ENCODE assay signal across 10 cellular contexts in genomic region chr11:66546966-66547661, GRCh38. TPM values are rescaled to one million over a fixed set of nuclear protein-coding genes. Genes with fewer than 3 reads are reported as not detected.
DNase-seq lines count a peak whose midpoint lies in the region; ATAC-seq, FAIRE-seq and TF ChIP-seq lines count a peak whose summit lies in the region.
"Had no signal": no experiment of that assay in that cellular context is flagged by ENCODE, and none has a peak within 500 bp of the region (broad histone marks: within the 10 kb centered on the region; RNA-seq: fewer than 3 reads in every experiment).

No MANE protein-coding gene starts in this region.

- TF ChIP-seq CTCF in A549 (IDR thresholded peaks at IDR 0.05) = no peak

- peaks cover 7% of the 10 kb centered on the region for H3K27me3 Mint-ChIP-seq in activated naive CD8-positive, alpha-beta T cell treated with anti-CD3 and anti-CD28 coated beads, Interleukin-2, amount 10 ng/mL, durations not matched to agents 7 days and 5 days

- peak overlapping the region; percentile 85; the same call in 2 of the 3 replicates for H3K4me3 ChIP-seq in A549
- peak overlapping the region; percentile 77 for H3K4me3 ChIP-seq in mesodermal cell (ENCODE audit: extremely low read depth, insufficient read depth, low read length, poor library complexity, severe bottlenecking)

- H3K36me3 Mint-ChIP-seq in activated naive CD8-positive, alpha-beta T cell treated with anti-CD3 and anti-CD28 coated beads, Interleukin-2, amount 10 ng/mL, durations not matched to agents 7 days and 5 days = peaks cover 11% of the 10 kb centered on the region

- peaks cover 2% of the 10 kb centered on the region for H3K36me3 ChIP-seq in mesodermal cell (ENCODE audit: control insufficient read depth, insufficient read depth, low read length)
- H3K36me3 ChIP-seq: prostate gland had no signal

- TF ChIP-seq EP300 in A549 (IDR thresholded peaks at IDR 0.05) = no peak

- ATAC-seq in A549 = no peak
- ATAC-seq in activated naive CD8-positive, alpha-beta T cell treated with anti-CD3 and anti-CD28 coated beads, Interleukin-2, amount 10 ng/mL, durations not matched to agents 7 days and 5 days (ENCODE audit: low read depth) = no peak
- no peak for ATAC-seq in GM18511 (IDR thresholded peaks at IDR 0.05; ENCODE audit: unreplicated experiment)
- ATAC-seq in left lobe of liver = no peak

- H3K4me1 ChIP-seq in A549 (peaks cover 17% of the 10 kb centered on the region), mesodermal cell (ENCODE audit: control insufficient read depth, insufficient read depth, low read length, poor library complexity, severe bottlenecking) (peaks cover 4% of the 10 kb centered on the region)

- no peak for DNase-seq in A549 (ENCODE audit: low read depth in 1 of 2, low spot score in 1 of 2)
- no peak for DNase-seq in GM12892 (ENCODE audit: insufficient read length)
- no peak for DNase-seq in activated naive CD8-positive, alpha-beta T cell treated with anti-CD3 and anti-CD28 coated beads, Interleukin-2, amount 10 ng/mL, durations not matched to agents 7 days and 5 days
- DNase-seq in NCI-H748 (lab: John Stamatoyannopoulos, UW; ENCODE audit: unreplicated experiment) = no peak
- DNase-seq in stimulated activated CD4-positive, alpha-beta T cell treated with anti-CD3 and anti-CD28 coated beads, Interleukin-4, amount 100 ng/mL, for 1 hour = no peak
- DNase-seq in left lobe of liver (ENCODE audit: low spot score) = no peak
- DNase-seq: RPMI8226 had no signal

- H3K27ac Mint-ChIP-seq in activated naive CD8-positive, alpha-beta T cell treated with anti-CD3 and anti-CD28 coated beads, Interleukin-2, amount 10 ng/mL, durations not matched to agents 7 days and 5 days = no peak overlapping the region

- H3K9me3 ChIP-seq in A549 (no peaks in the 10 kb centered on the region), mesodermal cell (ENCODE audit: control insufficient read depth, low read length) (no peaks in the 10 kb centered on the region)
- H3K9me3 ChIP-seq: prostate gland had no signal

- H3K4me1 Mint-ChIP-seq in activated naive CD8-positive, alpha-beta T cell treated with anti-CD3 and anti-CD28 coated beads, Interleukin-2, amount 10 ng/mL, durations not matched to agents 7 days and 5 days = peaks cover 21% of the 10 kb centered on the region

- FAIRE-seq in A549 (lab: Jason Lieb, UNC) = no peak
- FAIRE-seq in GM12892 (lab: Jason Lieb, UNC) = peak; percentile 84

- no peak for TF ChIP-seq RAD21 in A549 (conservative IDR thresholded peaks at IDR 0.05 in 1 of 2, IDR thresholded peaks at IDR 0.05 in 1 of 2)

- POLR2A ChIA-PET in A549 (lab: Yijun Ruan, JAX) = interaction anchor here (1.0 to 2.0 kb wide), 4 partner anchors 17 to 69 kb away, joined by 3 to 11 read pairs (median 6); partner anchors contain the start of genes DPP3 and RBM14
- POLR2A ChIA-PET in activated naive CD8-positive, alpha-beta T cell treated with anti-CD3 and anti-CD28 coated beads, Interleukin-2, amount 10 ng/mL, durations not matched to agents 7 days and 5 days (lab: Charles Lee) = interaction anchor here (0.7 to 6.0 kb wide), 11 partner anchors 8 to 309 kb away, joined by 3 to 37 read pairs (median 5); partner anchors contain the start of genes CTSF, RBM14 and RBM4B

- H3K27ac ChIP-seq in A549 = peak overlapping the region in 1 of 2 experiments; percentile 96; a peak in 4 of 6 replicates
- peak overlapping the region; percentile 16 for H3K27ac ChIP-seq in mesodermal cell (ENCODE audit: low read depth, low read length, severe bottlenecking)

- WGBS in A549 (ENCODE audit: missing lambda C conversion rate) = 75% methylated on average over 12 of the region's 18 CpGs
- WGBS in mesodermal cell (ENCODE audit: insufficient coverage in 2 of 2), 2 experiments = 20 to 43% methylated on average over 15 to 17 of the region's 18 CpGs

- H3K4me3 Mint-ChIP-seq in activated naive CD8-positive, alpha-beta T cell treated with anti-CD3 and anti-CD28 coated beads, Interleukin-2, amount 10 ng/mL, durations not matched to agents 7 days and 5 days = peak overlapping the region; percentile 83

- TF ChIP-seq POLR2A in A549 (IDR thresholded peaks at IDR 0.05; ENCODE audit: low read length) (no peak), GM12892 (IDR thresholded peaks at IDR 0.05; ENCODE audit: low read depth, low read length) (no peak)

- H3K4me2 ChIP-seq in A549 = peak overlapping the region; percentile 90

- H3K9me3 Mint-ChIP-seq in activated naive CD8-positive, alpha-beta T cell treated with anti-CD3 and anti-CD28 coated beads, Interleukin-2, amount 10 ng/mL, durations not matched to agents 7 days and 5 days = no peaks in the 10 kb centered on the region

- CTCF ChIA-PET in A549 (lab: Yijun Ruan, JAX) = interaction anchor here (1.3 to 1.7 kb wide), 2 partner anchors 45 to 132 kb away, joined by 5 to 6 read pairs; partner anchors contain the start of genes CCDC87 and CCS

TF ChIP-seq in A549, 52 proteins besides CTCF, POLR2A, EP300 and RAD21:
- TF ChIP-seq RARB (CRISPR knock-in tag; IDR thresholded peaks at IDR 0.05) (no peak), HOXA7 (CRISPR knock-in tag; IDR thresholded peaks at IDR 0.05) (no peak), TP53 (CRISPR knock-in tag; IDR thresholded peaks at IDR 0.05) (no peak)

RNA-seq across cellular contexts. Expression of gene ACTN3, which starts 0.4 kb away (rescaled TPM):
- polyA plus RNA-seq in A549 (2011; rRNA removed) (0.03 TPM in 1 of 2 replicates, not detected in the other), A549 (2017; fragmentation: RNase III; extraction: RNeasy Plus Mini Kit Qiagen cat#74134 plus additional on column Dnase treatment) (not detected in 3 replicates)
- 0.01 TPM in 1 of 2 replicates, not detected in the other for polyA plus RNA-seq in A549 (2012; cell fraction: cytosol; rRNA removed)
- polyA plus RNA-seq in A549 (2012; cell fraction: nucleus; rRNA removed) = 0.05 and 0.18 TPM in 2 replicates
- 0.04 TPM in 1 of 2 replicates, not detected in the other for polyA minus RNA-seq in A549 (2011; rRNA and poly(A)+ RNA removed)
- 0.34 TPM for polyA plus RNA-seq in GM12892 (2012; ENCODE audit: missing spikeins)
- total RNA-seq in activated naive CD8-positive, alpha-beta T cell treated with anti-CD3 and anti-CD28 coated beads, Interleukin-2, amount 10 ng/mL, durations not matched to agents 7 days and 5 days = under 1 TPM in 1 of 2 experiments, not detected in 1; 0.11 TPM
- polyA plus RNA-seq in mesodermal cell (2013, experiment 1 of 2) = 3.9 TPM
- 3.3 TPM for polyA plus RNA-seq in mesodermal cell (2013, experiment 2 of 2)
- total RNA-seq in left lobe of liver = not detected
- total RNA-seq: prostate gland had no signal

RNA-seq across cellular contexts. Expression of gene ZDHHC24, which starts 1.3 kb away (rescaled TPM):
- polyA plus RNA-seq in A549 (2011; rRNA removed) (8.4 and 8.6 TPM in 2 replicates), A549 (2017; fragmentation: RNase III; extraction: RNeasy Plus Mini Kit Qiagen cat#74134 plus additional on column Dnase treatment) (6.8 to 9.3 TPM (median 8.7 TPM) in 3 replicates)
- polyA plus RNA-seq in A549 (2012; cell fraction: cytosol; rRNA removed) = 10.4 and 18.1 TPM in 2 replicates
- polyA plus RNA-seq in A549 (2012; cell fraction: nucleus; rRNA removed) = 11.5 and 19.4 TPM in 2 replicates
- polyA minus RNA-seq in A549 (2011; rRNA and poly(A)+ RNA removed) = 4.3 and 5.1 TPM in 2 replicates
- polyA plus RNA-seq in GM12892 (2012; ENCODE audit: missing spikeins) = 3.2 TPM
- 10 to 100 TPM; 22.1 to 23.0 TPM for total RNA-seq in activated naive CD8-positive, alpha-beta T cell treated with anti-CD3 and anti-CD28 coated beads, Interleukin-2, amount 10 ng/mL, durations not matched to agents 7 days and 5 days
- 8.7 TPM for polyA plus RNA-seq in mesodermal cell (2013, experiment 1 of 2)
- 6.5 TPM for polyA plus RNA-seq in mesodermal cell (2013, experiment 2 of 2)
- 6.9 TPM for total RNA-seq in left lobe of liver

RNA-seq across cellular contexts. Expression of gene CTSF, which starts 21.3 kb away (rescaled TPM):
- polyA plus RNA-seq in A549 (2011; rRNA removed) = 19.2 and 29.1 TPM in 2 replicates
- 17.2 and 23.0 TPM in 2 replicates for polyA plus RNA-seq in A549 (2012; cell fraction: cytosol; rRNA removed)
- 48.8 and 53.2 TPM in 2 replicates for polyA plus RNA-seq in A549 (2012; cell fraction: nucleus; rRNA removed)
- 23.0 to 32.1 TPM (median 29.8 TPM) in 3 replicates for polyA plus RNA-seq in A549 (2017; fragmentation: RNase III; extraction: RNeasy Plus Mini Kit Qiagen cat#74134 plus additional on column Dnase treatment)
- 17.2 and 25.4 TPM in 2 replicates for polyA minus RNA-seq in A549 (2011; rRNA and poly(A)+ RNA removed)
- 0.49 TPM for polyA plus RNA-seq in GM12892 (2012; ENCODE audit: missing spikeins)
- 10 to 100 TPM; 13.5 to 14.2 TPM for total RNA-seq in activated naive CD8-positive, alpha-beta T cell treated with anti-CD3 and anti-CD28 coated beads, Interleukin-2, amount 10 ng/mL, durations not matched to agents 7 days and 5 days
- polyA plus RNA-seq in mesodermal cell (2013, experiment 1 of 2) = 10.0 TPM
- polyA plus RNA-seq in mesodermal cell (2013, experiment 2 of 2) = 9.0 TPM
- 45.5 TPM for total RNA-seq in left lobe of liver

RNA-seq across cellular contexts. Expression of gene BBS1, which starts 36.7 kb away (rescaled TPM):
- polyA plus RNA-seq in A549 (2011; rRNA removed) = 12.5 and 14.7 TPM in 2 replicates
- polyA plus RNA-seq in A549 (2012; cell fraction: cytosol; rRNA removed) = 13.3 and 13.9 TPM in 2 replicates
- polyA plus RNA-seq in A549 (2012; cell fraction: nucleus; rRNA removed) = 39.7 and 42.5 TPM in 2 replicates
- 10.9 to 13.4 TPM (median 12.5 TPM) in 3 replicates for polyA plus RNA-seq in A549 (2017; fragmentation: RNase III; extraction: RNeasy Plus Mini Kit Qiagen cat#74134 plus additional on column Dnase treatment)
- polyA minus RNA-seq in A549 (2011; rRNA and poly(A)+ RNA removed) = 22.1 and 25.1 TPM in 2 replicates
- 15.3 TPM for polyA plus RNA-seq in GM12892 (2012; ENCODE audit: missing spikeins)
- total RNA-seq in activated naive CD8-positive, alpha-beta T cell treated with anti-CD3 and anti-CD28 coated beads, Interleukin-2, amount 10 ng/mL, durations not matched to agents 7 days and 5 days = 10 to 100 TPM; 22.6 to 26.4 TPM
- polyA plus RNA-seq in mesodermal cell (2013, experiment 1 of 2) = 20.1 TPM
- polyA plus RNA-seq in mesodermal cell (2013, experiment 2 of 2) = 23.2 TPM
- 11.6 TPM for total RNA-seq in left lobe of liver

RNA-seq across cellular contexts. Expression of gene CCDC87, which starts 45.7 kb away (rescaled TPM):
- polyA plus RNA-seq in A549 (2011; rRNA removed) = 0.47 and 0.54 TPM in 2 replicates
- polyA plus RNA-seq in A549 (2012; cell fraction: cytosol; rRNA removed) = 0.14 and 0.19 TPM in 2 replicates
- polyA plus RNA-seq in A549 (2012; cell fraction: nucleus; rRNA removed) = 0.22 and 0.31 TPM in 2 replicates
- 0.56 to 0.68 TPM (median 0.65 TPM) in 3 replicates for polyA plus RNA-seq in A549 (2017; fragmentation: RNase III; extraction: RNeasy Plus Mini Kit Qiagen cat#74134 plus additional on column Dnase treatment)
- 0.21 and 0.39 TPM in 2 replicates for polyA minus RNA-seq in A549 (2011; rRNA and poly(A)+ RNA removed)
- not detected for polyA plus RNA-seq in GM12892 (2012; ENCODE audit: missing spikeins)
- under 1 TPM; 0.09 to 0.14 TPM for total RNA-seq in activated naive CD8-positive, alpha-beta T cell treated with anti-CD3 and anti-CD28 coated beads, Interleukin-2, amount 10 ng/mL, durations not matched to agents 7 days and 5 days
- 0.15 TPM for polyA plus RNA-seq in mesodermal cell (2013, experiment 1 of 2)
- 0.20 TPM for polyA plus RNA-seq in mesodermal cell (2013, experiment 2 of 2)
- 0.10 TPM for total RNA-seq in left lobe of liver
